Comparison of ENCODE assay signal across 1 cellular context in the genomic region with DNA sequence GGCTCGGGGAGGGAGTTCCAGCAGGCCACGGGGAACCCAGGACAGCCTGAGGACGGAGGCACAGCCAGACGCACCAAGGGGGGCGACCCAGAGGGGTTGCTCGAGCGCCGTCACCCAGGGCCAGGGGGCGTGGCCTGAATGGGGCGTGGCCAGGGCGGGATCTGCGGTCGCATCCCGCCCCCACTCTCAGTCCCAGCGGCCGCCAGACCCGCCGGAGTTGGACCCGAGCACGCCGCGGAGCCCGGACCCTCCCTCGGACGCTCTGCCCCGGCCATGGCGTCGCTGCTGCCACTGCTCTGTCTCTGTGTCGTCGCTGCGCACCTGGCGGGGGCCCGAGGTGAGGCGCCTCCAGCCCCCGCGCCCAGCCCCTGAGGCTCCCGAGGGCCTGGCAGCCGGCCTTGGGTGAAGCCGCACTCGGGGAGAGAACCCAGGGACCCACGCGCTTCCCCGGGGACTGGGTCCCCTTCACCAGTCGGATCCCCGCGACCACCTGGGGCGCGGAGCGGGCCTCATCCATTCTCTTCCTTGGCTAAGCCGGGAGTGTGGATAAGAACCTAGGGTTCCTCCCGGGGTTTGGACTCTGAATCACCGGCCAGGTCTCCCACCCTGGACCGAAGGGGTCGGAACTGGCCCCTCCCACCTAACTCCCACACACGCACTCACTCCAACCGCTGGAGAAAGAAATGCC.
A peak's percentile ranks its signal among the peaks of the same experiment; 100 is the strongest.
TF ChIP-seq lines count a peak whose summit lies in the region.

Gene CILP2 (plus strand): TSS at position 189 of the 688 bp plus-strand sequence. CDS start 85 bp downstream, at position 274.

TF ChIP-seq in H1, 55 proteins besides CTCF, POLR2A, EP300 and RAD21 (continued from another document):
- TF ChIP-seq PHF8 (conservative IDR thresholded peaks at IDR 0.05; ENCODE audit: low read depth, low read length): no peak; the same call in 1 of the 2 replicates
- 0 out of 2 replicates have a peak, but pooled peaks have one; percentile 47 for TF ChIP-seq RBBP5 (IDR thresholded peaks at IDR 0.05; ENCODE audit: borderline replicate concordance, low read depth, low read length)
- no peak for TF ChIP-seq SIN3A (conservative IDR thresholded peaks at IDR 0.05 in 1 of 2, IDR thresholded peaks at IDR 0.05 in 1 of 2; ENCODE audit: low read depth in 1 of 2, low read length in 2 of 2)
- peak; percentile 78 for TF ChIP-seq TAF1 (IDR thresholded peaks at IDR 0.05; ENCODE audit: low read depth, low read length)
- TF ChIP-seq HDAC6 (IDR thresholded peaks at IDR 0.05; ENCODE audit: low read depth, low read length): no peak
- no peak for TF ChIP-seq ASH2L (IDR thresholded peaks at IDR 0.05; ENCODE audit: low read length)
- no peak for TF ChIP-seq SUZ12 (IDR thresholded peaks at IDR 0.05; ENCODE audit: low read length)
- 0 out of 2 replicates have a peak, but pooled peaks have one; percentile 48 for TF ChIP-seq YY1 (IDR thresholded peaks at IDR 0.05; ENCODE audit: low read depth, low read length)
- no peak for TF ChIP-seq MAX (IDR thresholded peaks at IDR 0.05)
- TF ChIP-seq POLR2AphosphoS5 (IDR thresholded peaks at IDR 0.05; ENCODE audit: low read depth, low read length): peak; percentile 74
- TF ChIP-seq EZH2 (IDR thresholded peaks at IDR 0.05; ENCODE audit: low read depth, low read length, severe bottlenecking): no peak
- no peak for TF ChIP-seq NRF1 (IDR thresholded peaks at IDR 0.05; ENCODE audit: low read depth, low read length)
- TF ChIP-seq SIX5 (IDR thresholded peaks at IDR 0.05; ENCODE audit: low read depth, low read length): no peak
- TF ChIP-seq TEAD4 (IDR thresholded peaks at IDR 0.05; ENCODE audit: low read depth, low read length): no peak
- TF ChIP-seq HDAC2 (IDR thresholded peaks at IDR 0.05; ENCODE audit: borderline replicate concordance in 1 of 2, low read depth in 2 of 2, low read length in 2 of 2): no peak
- no peak for TF ChIP-seq JUND (IDR thresholded peaks at IDR 0.05; ENCODE audit: low read length)
- 0 out of 2 replicates have a peak, but pooled peaks have one; percentile 27 for TF ChIP-seq CREB1 (IDR thresholded peaks at IDR 0.05)
- TF ChIP-seq TBP (IDR thresholded peaks at IDR 0.05; ENCODE audit: low read depth, low read length): peak; percentile 66; the same call in 1 of the 2 replicates
- no peak for TF ChIP-seq SP2 (IDR thresholded peaks at IDR 0.05; ENCODE audit: low read length)
- no peak for TF ChIP-seq TCF12 (IDR thresholded peaks at IDR 0.05; ENCODE audit: low read depth, low read length)
- TF ChIP-seq BACH1 (IDR thresholded peaks at IDR 0.05; ENCODE audit: low read length): no peak
- no peak for TF ChIP-seq JUN (IDR thresholded peaks at IDR 0.05; ENCODE audit: low read depth, low read length)
- peak; percentile 52; the same call in 1 of the 2 replicates for TF ChIP-seq EGR1 (IDR thresholded peaks at IDR 0.05; ENCODE audit: borderline replicate concordance, low read depth, low read length)
- TF ChIP-seq KDM4A (IDR thresholded peaks at IDR 0.05; ENCODE audit: low read depth, low read length, severe bottlenecking): peak; percentile 82
- no peak for TF ChIP-seq MAFK (IDR thresholded peaks at IDR 0.05; ENCODE audit: low read depth, low read length)
